Comparison of ENCODE assay signal across 11 cellular contexts in genomic region chr17:56699186-56699895, GRCh38.
DNase-seq lines count a peak whose midpoint lies in the region; ATAC-seq and TF ChIP-seq lines count a peak whose summit lies in the region.
"Had no signal": no experiment of that assay in that cellular context is flagged by ENCODE, and none has a peak within 500 bp of the region (broad histone marks: within the 10 kb centered on the region; RNA-seq: fewer than 3 reads in every experiment).

No MANE protein-coding gene starts in this region.

- H3K4me1 ChIP-seq in body of pancreas, result peaks cover 14% of the 10 kb centered on the region
- peaks cover 0 to 10% (median 7%) of the 10 kb centered on the region in 4 donors for H3K4me1 ChIP-seq in upper lobe of left lung
- no peaks in the 10 kb centered on the region for H3K4me1 ChIP-seq in OCI-LY7 (ENCODE audit: insufficient read depth, low read length, poor library complexity, severe bottlenecking)
- H3K4me1 ChIP-seq: BLaER1 had no signal

- TF ChIP-seq POLR2A in body of pancreas (IDR thresholded peaks at IDR 0.05) (no peak), upper lobe of left lung (IDR thresholded peaks at IDR 0.05) (no peak)

- intact Hi-C loops in body of pancreas (cut with DNase I) (no loop called here), OCI-LY7 (cut with micrococcal nuclease; ENCODE audit: unreplicated experiment) (no loop called here)

- no peaks in the 10 kb centered on the region for H4K20me1 ChIP-seq in OCI-LY7 (ENCODE audit: insufficient read depth, low read length)
- H4K20me1 ChIP-seq: BLaER1 had no signal

- TF ChIP-seq CTCF in body of pancreas (IDR thresholded peaks at IDR 0.05), result no peak
- TF ChIP-seq CTCF in upper lobe of left lung (IDR thresholded peaks at IDR 0.05), result no peak
- TF ChIP-seq CTCF in OCI-LY7 (conservative IDR thresholded peaks at IDR 0.05; ENCODE audit: low read length), result no peak

- BruUV-seq in OCI-LY7 (replicated peaks; lab: Mats Ljungman, UMichigan), result no TSS peak

- H3K36me3 ChIP-seq in body of pancreas (replicated peaks in 1 of 2; ENCODE audit: insufficient read depth in 1 of 2, low read depth in 2 of 2) (no peaks in the 10 kb centered on the region), upper lobe of left lung (no peaks in the 10 kb centered on the region), OCI-LY7 (ENCODE audit: insufficient read depth, low read length) (no peaks in the 10 kb centered on the region)
- H3K36me3 ChIP-seq: BLaER1 had no signal

- no peak overlapping the region for H2AFZ ChIP-seq in OCI-LY7 (ENCODE audit: low read length)

- CTCF ChIA-PET in OCI-LY7 (lab: Charles Lee; ENCODE audit: unreplicated experiment), result no interaction called here

- DNase-seq in NCI-H1105 treated with DMSO at 0.1 percent for 48 hours (lab: John Stamatoyannopoulos, UW) (peak; percentile 54), NCI-H1105 (lab: John Stamatoyannopoulos, UW) (no peak), body of pancreas (peak; percentile 40 to 61 (median 48)), kidney glomerular epithelial cell (lab: John Stamatoyannopoulos, UW) (peak; percentile 98), upper lobe of left lung (peak; percentile 34 to 85), GM19240 (ENCODE audit: insufficient read length, low spot score) (no peak), OCI-LY7 (ENCODE audit: low spot score) (no peak), NOMO-1 (lab: John Stamatoyannopoulos, UW; ENCODE audit: unreplicated experiment in 2 of 2) (no peak)

- 15 to 16% methylated on average over 17 to 18 of the region's 18 CpGs for WGBS in body of pancreas, 2 donors
- WGBS in upper lobe of left lung, 2 donors, result 35 to 37% methylated on average over 18 of the region's 18 CpGs

- no peaks in the 10 kb centered on the region for H3K9me2 ChIP-seq in OCI-LY7 (ENCODE audit: insufficient read depth, low read length)

- peak; percentile 71 for ATAC-seq in body of pancreas
- ATAC-seq in upper lobe of left lung (ENCODE audit: low FRiP score in 2 of 2), result peak; percentile 75 to 95

- H3K27me3 ChIP-seq in body of pancreas, result no peaks in the 10 kb centered on the region
- H3K27me3 ChIP-seq in upper lobe of left lung, result no peaks in the 10 kb centered on the region
- H3K27me3 ChIP-seq: BLaER1 had no signal

- peak overlapping the region in 1 of 4 donors; percentile 3 for H3K27ac ChIP-seq in body of pancreas
- H3K27ac ChIP-seq in upper lobe of left lung, result peak overlapping the region in 3 of 4 donors; percentile 20 to 46 (median 21)
- H3K27ac ChIP-seq in OCI-LY7 (ENCODE audit: low read depth, low read length, poor library complexity, severe bottlenecking), result no peak overlapping the region
- H3K27ac ChIP-seq: BLaER1, dorsolateral prefrontal cortex, KMS-11 had no signal

- H3K79me2 ChIP-seq in OCI-LY7 (ENCODE audit: insufficient read depth, low read depth, low read length), result no peaks in the 10 kb centered on the region

- TF ChIP-seq EP300 in upper lobe of left lung (IDR thresholded peaks at IDR 0.05), result no peak

- no peaks in the 10 kb centered on the region for H3K9me3 ChIP-seq in body of pancreas
- no peaks in the 10 kb centered on the region for H3K9me3 ChIP-seq in upper lobe of left lung
- no peaks in the 10 kb centered on the region for H3K9me3 ChIP-seq in OCI-LY7 (ENCODE audit: low read length)
- H3K9me3 ChIP-seq: BLaER1 had no signal

- POLR2A ChIA-PET in OCI-LY7 (lab: Charles Lee), result no interaction called here

- H3K4me3 ChIP-seq in body of pancreas (no peak overlapping the region), upper lobe of left lung (no peak overlapping the region), OCI-LY7 (ENCODE audit: low read depth, low read length, poor library complexity, severe bottlenecking) (no peak overlapping the region)
- H3K4me3 ChIP-seq: BLaER1, dorsolateral prefrontal cortex had no signal

- no peak overlapping the region for H3K4me2 ChIP-seq in OCI-LY7 (ENCODE audit: low read length)
- H3K4me2 ChIP-seq: BLaER1, KMS-11 had no signal

Comparison
In these comparisons a context has a peak if more than half of its experiments do, and no peak if none do; other contexts are left out.
1. DNase-seq: peak in NCI-H1105 treated with DMSO at 0.1 percent for 48 hours (single experiment), body of pancreas (4 of 4), kidney glomerular epithelial cell (single experiment) and upper lobe of left lung (2 of 2); none in NCI-H1105 (single experiment), GM19240 (single experiment), OCI-LY7 (single experiment) and NOMO-1 (0 of 2).